ENCODE assay signal across 1 cellular context in genomic region chrX:16843208-16843909, GRCh38.
TF ChIP-seq lines count a peak whose summit lies in the region.

No MANE protein-coding gene starts in this region.

TF ChIP-seq in WTC11, 78 proteins besides CTCF, POLR2A, EP300 and RAD21 (continued from another document):
- TF ChIP-seq ATF2 (CRISPR knock-in tag; IDR thresholded peaks at IDR 0.05; ENCODE audit: borderline replicate concordance, low read depth), result no peak
- no peak for TF ChIP-seq ZNF512 (CRISPR knock-in tag; IDR thresholded peaks at IDR 0.05; ENCODE audit: borderline replicate concordance)
TF ChIP-seq in WTC11: peak in this region for 0.
